12 cellular contexts compared by ENCODE assay signal in the genomic region with DNA sequence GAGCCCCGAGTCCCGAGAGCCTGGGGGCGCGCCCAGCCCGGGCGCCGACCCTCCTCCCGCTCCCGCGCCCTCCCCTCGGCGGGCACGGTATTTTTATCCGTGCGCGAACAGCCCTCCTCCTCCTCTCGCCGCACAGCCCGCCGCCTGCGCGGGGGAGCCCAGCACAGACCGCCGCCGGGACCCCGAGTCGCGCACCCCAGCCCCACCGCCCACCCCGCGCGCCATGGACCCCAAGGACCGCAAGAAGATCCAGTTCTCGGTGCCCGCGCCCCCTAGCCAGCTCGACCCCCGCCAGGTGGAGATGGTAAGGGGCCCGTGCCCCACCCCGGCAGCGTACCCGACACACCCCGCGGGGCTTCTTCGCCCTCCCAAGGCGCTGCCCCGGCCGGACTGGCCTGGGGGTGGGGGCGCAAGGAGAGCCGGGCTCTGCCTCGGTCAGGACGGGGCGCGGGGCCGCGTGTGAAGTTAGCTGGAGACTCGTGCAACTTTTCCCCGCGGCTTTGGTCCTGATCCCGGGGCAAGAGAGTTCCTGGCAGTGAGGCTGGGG. TPM values are rescaled to one million over a fixed set of nuclear protein-coding genes. Genes with fewer than 3 reads are reported as not detected.
DNase-seq lines count a peak whose midpoint lies in the region; FAIRE-seq and TF ChIP-seq lines count a peak whose summit lies in the region.
"Had no signal": no experiment of that assay in that cellular context is flagged by ENCODE, and none has a peak within 500 bp of the region (broad histone marks: within the 10 kb centered on the region; RNA-seq: fewer than 3 reads in every experiment).

No MANE protein-coding gene starts in this region.

- peaks cover 12% of the 10 kb centered on the region for H3K4me1 Mint-ChIP-seq in Caco-2 (ENCODE audit: low read depth, unreplicated experiment)

- no peak overlapping the region for H3K27ac Mint-ChIP-seq in Caco-2 (ENCODE audit: unreplicated experiment)
- H3K27ac Mint-ChIP-seq: activated T-helper 2 cell treated with anti-CD3 and anti-CD28 coated beads, Interferon-gamma antibody, Interleukin-2, Interleukin-4, amounts not matched to agents 10 μg/mL and 5 μg/mL and 100 μg/mL, durations not matched to agents 14 hours and 24 hours and 36 hours had no signal

- POLR2A ChIA-PET in Caco-2 (lab: Charles Lee), result no interaction called here

- peak overlapping the region; percentile 32 for H3K4me3 Mint-ChIP-seq in Caco-2 (ENCODE audit: unreplicated experiment)

- FAIRE-seq in urothelium cell line (lab: Jason Lieb, UNC), result no peak
- FAIRE-seq: GM18507 had no signal

- H3K9me3 Mint-ChIP-seq in Caco-2 (ENCODE audit: unreplicated experiment), result no peaks in the 10 kb centered on the region
- H3K9me3 Mint-ChIP-seq: activated T-helper 2 cell treated with anti-CD3 and anti-CD28 coated beads, Interferon-gamma antibody, Interleukin-2, Interleukin-4, amounts not matched to agents 10 μg/mL and 5 μg/mL and 100 μg/mL, durations not matched to agents 14 hours and 24 hours and 36 hours had no signal

- CTCF ChIA-PET in Caco-2 (lab: Charles Lee), result interaction anchor here (0.6 to 1.2 kb wide), 5 partner anchors 9 to 129 kb away, joined by 3 to 6 read pairs (median 4); partner anchors contain the start of gene PGAP3

- intact Hi-C loops in Caco-2 (cut with micrococcal nuclease; ENCODE audit: unreplicated experiment), result no loop called here

- peaks cover 8% of the 10 kb centered on the region; the same call in 1 of the 2 replicates for H3K4me1 ChIP-seq in Caco-2
- H3K4me1 ChIP-seq in adipocyte (ENCODE audit: control insufficient read depth, insufficient read depth, low read length), result peaks cover 45% of the 10 kb centered on the region
- peaks cover 18% of the 10 kb centered on the region for H3K4me1 ChIP-seq in iPS DF 6.9 (ENCODE audit: control insufficient read depth, insufficient read depth, low read length)
- peaks cover under 1% of the 10 kb centered on the region for H3K4me1 ChIP-seq in rectal smooth muscle tissue (ENCODE audit: control insufficient read depth, insufficient read depth, low read length)

- no peaks in the 10 kb centered on the region for H3K9me3 ChIP-seq in Caco-2
- no peaks in the 10 kb centered on the region for H3K9me3 ChIP-seq in adipocyte (ENCODE audit: control insufficient read depth, low read length)
- no peaks in the 10 kb centered on the region for H3K9me3 ChIP-seq in iPS DF 6.9 (ENCODE audit: control insufficient read depth, insufficient read depth, low read length)
- H3K9me3 ChIP-seq: thyroid gland had no signal

- H3K36me3 ChIP-seq in Caco-2 (ENCODE audit: control insufficient read depth, insufficient read depth, low read length) (no peaks in the 10 kb centered on the region), adipocyte (ENCODE audit: control insufficient read depth, insufficient read depth, low read length, severe bottlenecking) (no peaks in the 10 kb centered on the region), iPS DF 6.9 (ENCODE audit: control insufficient read depth, insufficient read depth, low read length) (no peaks in the 10 kb centered on the region), rectal smooth muscle tissue (ENCODE audit: control insufficient read depth, insufficient read depth, low read length) (no peaks in the 10 kb centered on the region)
- H3K36me3 ChIP-seq: thyroid gland had no signal

- no CpG with 5 or more reads among the region's 60 CpGs for WGBS in iPS DF 6.9 (ENCODE audit: insufficient coverage, insufficient read length)

- H3K27me3 ChIP-seq in Caco-2 (replicated peaks; ENCODE audit: control insufficient read depth, insufficient read depth, low read length), result no peaks in the 10 kb centered on the region
- H3K27me3 ChIP-seq in adipocyte (replicated peaks; ENCODE audit: control insufficient read depth, insufficient read depth, low read length), result peaks cover 41% of the 10 kb centered on the region
- H3K27me3 ChIP-seq in iPS DF 6.9 (ENCODE audit: control insufficient read depth, insufficient read depth, low read length), result peaks cover 8% of the 10 kb centered on the region
- peaks cover 32% of the 10 kb centered on the region for H3K27me3 ChIP-seq in rectal smooth muscle tissue (ENCODE audit: control insufficient read depth, insufficient read depth, low read length)

- TF ChIP-seq CTCF in Caco-2 (IDR thresholded peaks at IDR 0.05; ENCODE audit: insufficient read depth in 1 of 2, low read depth in 1 of 2, low read length in 1 of 2, severe bottlenecking in 1 of 2, unreplicated experiment in 1 of 2), result no peak

- H3K9ac ChIP-seq in adipocyte (ENCODE audit: low read length) (peak overlapping the region; percentile 39), rectal smooth muscle tissue (ENCODE audit: low read length) (peak overlapping the region; percentile 38)

- H3K27ac ChIP-seq in iPS DF 6.9 (ENCODE audit: low read length) (no peak overlapping the region), rectal smooth muscle tissue (ENCODE audit: low read depth, low read length) (no peak overlapping the region)
- H3K27ac ChIP-seq: thyroid gland had no signal

- peaks cover 4% of the 10 kb centered on the region for H3K27me3 Mint-ChIP-seq in Caco-2 (ENCODE audit: insufficient read depth, unreplicated experiment)

- no peak for DNase-seq in Caco-2
- peak; percentile 19 for DNase-seq in adipocyte (ENCODE audit: low read depth)
- no peak for DNase-seq in iPS DF 6.9 (ENCODE audit: low read depth, low spot score)
- DNase-seq in HuH-7 (ENCODE audit: low spot score), result no peak
- no peak for DNase-seq in amniotic stem cell (lab: John Stamatoyannopoulos, UW)
- DNase-seq in urothelium cell line (ENCODE audit: low spot score), result no peak
- no peak for DNase-seq in activated CD4-positive, CD25-positive, alpha-beta regulatory T cell treated with anti-CD3 and anti-CD28 coated beads, Interleukin-2, amount 50 U/mL, for 72 hours
- DNase-seq: islet precursor cell, thyroid gland had no signal

- no peaks in the 10 kb centered on the region for H3K36me3 Mint-ChIP-seq in Caco-2 (ENCODE audit: insufficient read depth, unreplicated experiment)

- BruUV-seq in Caco-2 (replicated peaks; lab: Mats Ljungman, UMichigan), result no TSS peak

- H3K4me3 ChIP-seq in Caco-2 (ENCODE audit: low read depth, low read length) (no peak overlapping the region), adipocyte (ENCODE audit: low read length) (peak overlapping the region; percentile 55), iPS DF 6.9 (ENCODE audit: low read length) (peak overlapping the region; percentile 53), rectal smooth muscle tissue (ENCODE audit: low read length) (peak overlapping the region; percentile 41)
- H3K4me3 ChIP-seq: thyroid gland had no signal

RNA-seq across cellular contexts. Expression of gene PPP1R1B, which starts 0.5 kb away (rescaled TPM):
- not detected in 2 replicates for total RNA-seq in Caco-2 (2022)
- total RNA-seq: activated T-helper 2 cell treated with anti-CD3 and anti-CD28 coated beads, Interferon-gamma antibody, Interleukin-2, Interleukin-4, amounts not matched to agents 10 μg/mL and 5 μg/mL and 100 μg/mL, durations not matched to agents 14 hours and 24 hours and 36 hours had no signal

RNA-seq across cellular contexts. Expression of gene STARD3, which starts 9.7 kb away (rescaled TPM):
- total RNA-seq in Caco-2 (2022), result 42.6 and 55.5 TPM in 2 replicates

RNA-seq across cellular contexts. Expression of gene NEUROD2, which starts 19.5 kb away (rescaled TPM):
- total RNA-seq in Caco-2 (2022), result not detected in 2 replicates
- total RNA-seq: activated T-helper 2 cell treated with anti-CD3 and anti-CD28 coated beads, Interferon-gamma antibody, Interleukin-2, Interleukin-4, amounts not matched to agents 10 μg/mL and 5 μg/mL and 100 μg/mL, durations not matched to agents 14 hours and 24 hours and 36 hours; thyroid gland had no signal

RNA-seq across cellular contexts. Expression of gene TCAP, which starts 37.9 kb away (rescaled TPM):
- 1.6 TPM in 2 replicates for total RNA-seq in Caco-2 (2022)

RNA-seq across cellular contexts. Expression of gene PNMT, which starts 41.0 kb away (rescaled TPM):
- total RNA-seq in Caco-2 (2022), result not detected in 2 replicates
- total RNA-seq: activated T-helper 2 cell treated with anti-CD3 and anti-CD28 coated beads, Interferon-gamma antibody, Interleukin-2, Interleukin-4, amounts not matched to agents 10 μg/mL and 5 μg/mL and 100 μg/mL, durations not matched to agents 14 hours and 24 hours and 36 hours had no signal
